Comparison of ENCODE assay signal across 8 cellular contexts in genomic region chr5:132865668-132866341, GRCh38. TPM values are rescaled to one million over a fixed set of nuclear protein-coding genes. Genes with fewer than 3 reads are reported as not detected.
A peak's percentile ranks its signal among the peaks of the same experiment; 100 is the strongest.
DNase-seq lines count a peak whose midpoint lies in the region; ATAC-seq, FAIRE-seq and TF ChIP-seq lines count a peak whose summit lies in the region.

No MANE protein-coding gene starts in this region.

- peaks cover 12% of the 10 kb centered on the region for H3K4me1 ChIP-seq in ACC112 (ENCODE audit: control insufficient read depth, insufficient read depth, low read length, unreplicated experiment)

- H3K27ac Mint-ChIP-seq in dendritic cell treated with granulocyte-macrophage colony-stimulating factor and Interleukin-4, amounts not matched to agents 40 ng/mL and 50 ng/mL, for 4 days: peak overlapping the region; percentile 98
- peak overlapping the region; percentile 97 to 100 (median 100) for H3K27ac Mint-ChIP-seq in naive B cell

- H3K36me3 Mint-ChIP-seq in dendritic cell treated with granulocyte-macrophage colony-stimulating factor and Interleukin-4, amounts not matched to agents 40 ng/mL and 50 ng/mL, for 4 days (ENCODE audit: low read depth): peaks cover 41% of the 10 kb centered on the region
- no peaks in the 10 kb centered on the region for H3K36me3 Mint-ChIP-seq in naive B cell

- peaks cover 24% of the 10 kb centered on the region for H3K4me1 Mint-ChIP-seq in dendritic cell treated with granulocyte-macrophage colony-stimulating factor and Interleukin-4, amounts not matched to agents 40 ng/mL and 50 ng/mL, for 4 days (ENCODE audit: low read depth)
- peaks cover 22 to 32% (median 25%) of the 10 kb centered on the region in 3 donors for H3K4me1 Mint-ChIP-seq in naive B cell

- in situ Hi-C loops in GM13976 (cut with MboI; ENCODE audit: low sequenced_read_pairs, unreplicated experiment): no loop called here

- peak overlapping the region; percentile 99 for H3K4me3 Mint-ChIP-seq in dendritic cell treated with granulocyte-macrophage colony-stimulating factor and Interleukin-4, amounts not matched to agents 40 ng/mL and 50 ng/mL, for 4 days
- H3K4me3 Mint-ChIP-seq in naive B cell: peak overlapping the region; percentile 96 to 100 (median 99)

- DNase-seq in naive B cell (no peak), urothelium cell line (ENCODE audit: low spot score) (no peak), GM13976 (ENCODE audit: low spot score) (no peak), left lobe of liver (ENCODE audit: low spot score) (no peak)

- H3K36me3 ChIP-seq in ACC112 (ENCODE audit: insufficient read depth, low read length) (no peaks in the 10 kb centered on the region; the same call in 1 of the 2 replicates), KOPT-K1 (ENCODE audit: insufficient read depth, low read length) (peaks cover 32% of the 10 kb centered on the region)

- H3K79me2 ChIP-seq in ACC112 (ENCODE audit: control insufficient read depth, insufficient read depth, low read length, unreplicated experiment): peaks cover 15% of the 10 kb centered on the region

- H3K27me3 ChIP-seq in ACC112 (ENCODE audit: insufficient read depth, low read length): no peaks in the 10 kb centered on the region

- H3K4me3 ChIP-seq in ACC112 (ENCODE audit: low read depth, low read length): peak overlapping the region; percentile 93

- ATAC-seq in GM19452 (IDR thresholded peaks at IDR 0.05; ENCODE audit: unreplicated experiment) (peak; percentile 14), naive B cell (ENCODE audit: low read depth in 2 of 2) (peak; percentile 8 to 10), left lobe of liver (no peak)

- no peaks in the 10 kb centered on the region for H3K9me3 Mint-ChIP-seq in dendritic cell treated with granulocyte-macrophage colony-stimulating factor and Interleukin-4, amounts not matched to agents 40 ng/mL and 50 ng/mL, for 4 days
- no peaks in the 10 kb centered on the region for H3K9me3 Mint-ChIP-seq in naive B cell

- intact Hi-C loops in dendritic cell treated with granulocyte-macrophage colony-stimulating factor and Interleukin-4, amounts not matched to agents 40 ng/mL and 50 ng/mL, for 4 days (cut with micrococcal nuclease): no loop called here

- FAIRE-seq in urothelium cell line (lab: Jason Lieb, UNC): no peak

- no peaks in the 10 kb centered on the region for H3K9me3 ChIP-seq in KOPT-K1 (ENCODE audit: insufficient read depth, low read length, poor library complexity, severe bottlenecking)

- H3K27ac ChIP-seq in ACC112 (ENCODE audit: low read depth, low read length) (peak overlapping the region; percentile 70), KOPT-K1 (ENCODE audit: low read depth, low read length, poor library complexity, severe bottlenecking) (peak overlapping the region; percentile 71)

- peak overlapping the region; percentile 92 for H2AFZ ChIP-seq in ACC112 (ENCODE audit: low read length, unreplicated experiment)

- peaks cover 3% of the 10 kb centered on the region for H3K27me3 Mint-ChIP-seq in dendritic cell treated with granulocyte-macrophage colony-stimulating factor and Interleukin-4, amounts not matched to agents 40 ng/mL and 50 ng/mL, for 4 days
- H3K27me3 Mint-ChIP-seq in naive B cell: no peaks in the 10 kb centered on the region

- no peak for TF ChIP-seq CTCF in GM13976 (IDR thresholded peaks at IDR 0.05; ENCODE audit: borderline replicate concordance, control extremely low read depth, extremely low read depth, insufficient read depth, missing control alignments)

RNA-seq across cellular contexts. Expression of gene GDF9, which starts 0.5 kb away (rescaled TPM):
- polyA plus RNA-seq in naive B cell (ENCODE audit: low read depth in 6 of 6): under 1 TPM in 2 of 6 donors, not detected in 4; 0.14 to 0.45 TPM
- total RNA-seq in left lobe of liver: 0.15 TPM

RNA-seq across cellular contexts. Expression of gene UQCRQ, which starts 0.6 kb away (rescaled TPM):
- polyA plus RNA-seq in naive B cell (ENCODE audit: low read depth in 6 of 6): 100 to 1,000 TPM; 413 to 500 (median 433) TPM
- 727 TPM for total RNA-seq in left lobe of liver

RNA-seq across cellular contexts. Expression of gene LEAP2, which starts 7.7 kb away (rescaled TPM):
- polyA plus RNA-seq in naive B cell (ENCODE audit: low read depth in 6 of 6): 1 to 10 TPM; 1.6 to 3.2 (median 2.2) TPM
- 168 TPM for total RNA-seq in left lobe of liver

RNA-seq across cellular contexts. Expression of gene SHROOM1, which starts 35.4 kb away (rescaled TPM):
- polyA plus RNA-seq in naive B cell (ENCODE audit: low read depth in 6 of 6): under 1 TPM in 1 of 6 donors, not detected in 5; 0.26 TPM
- 41.3 TPM for total RNA-seq in left lobe of liver

RNA-seq across cellular contexts. Expression of gene SOWAHA, which starts 52.7 kb away (rescaled TPM):
- polyA plus RNA-seq in naive B cell (ENCODE audit: low read depth in 6 of 6): not detected
- 1.7 TPM for total RNA-seq in left lobe of liver
